ENCODE assay signal across 26 cellular contexts in the genomic region with DNA sequence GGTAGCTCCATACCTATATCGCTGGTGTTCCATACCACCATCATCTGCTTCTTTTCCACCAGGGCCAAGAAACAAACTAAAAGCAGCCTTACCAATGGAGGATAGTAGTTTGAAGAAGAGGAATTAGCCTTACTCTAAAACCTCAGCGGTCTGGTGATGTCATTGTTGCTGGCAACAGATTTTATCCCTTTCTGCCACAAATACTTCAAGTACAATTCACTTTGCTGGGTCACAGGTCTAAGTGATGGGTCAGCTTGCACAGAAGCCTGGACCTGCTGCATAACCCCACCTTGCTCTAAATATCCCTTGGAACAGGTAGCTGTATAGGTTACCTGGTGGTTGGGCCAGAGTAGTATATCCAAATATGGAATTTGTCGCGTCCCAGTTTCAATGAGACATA. TPM values are rescaled to one million over a fixed set of nuclear protein-coding genes. Genes with fewer than 3 reads are reported as not detected.
"Had no signal": no experiment of that assay in that cellular context is flagged by ENCODE, and none has a peak within 500 bp of the region (broad histone marks: within the 10 kb centered on the region; RNA-seq: fewer than 3 reads in every experiment).

No MANE protein-coding gene starts in this region.

- DNase-seq: activated CD4-positive, alpha-beta T cell treated with anti-CD3 and anti-CD28 coated beads, Interleukin-2, amount 50 U/mL, for 1 hour; activated CD4-positive, CD25-positive, alpha-beta regulatory T cell; activated CD8-positive, alpha-beta memory T cell treated with anti-CD3 and anti-CD28 coated beads for 24 hours; activated gamma-delta T cell treated with Interleukin-2 at 50 U/mL for 16 hours; activated naive CD4-positive, alpha-beta T cell treated with anti-CD3 and anti-CD28 coated beads, Interleukin-2, amount 10 ng/mL, durations not matched to agents 7 days and 5 days; activated naive CD8-positive, alpha-beta T cell treated with anti-CD3 and anti-CD28 coated beads for 36 hours; activated T-cell treated with anti-CD3 and anti-CD28 coated beads, Interleukin-2, amount 50 U/mL, for 72 hours; aorta; caudate nucleus; NCI-H1105; NCI-H1436; NCI-H1694 treated with DMSO at 0.1 percent for 48 hours; NCI-H2029 treated with DMSO at 0.1 percent for 48 hours; NCI-H345; NCI-H510A; NCI-H69; NK-92 treated with Interleukin-12 subunit alpha and Interleukin-12 subunit beta, amount 100 ng/mL, for 24 hours; PC-9; SIG-M5; T-helper 17 cell; T-helper 9 cell had no signal

- H3K4me3 Mint-ChIP-seq: activated naive CD4-positive, alpha-beta T cell treated with anti-CD3 and anti-CD28 coated beads, Interleukin-2, amount 10 ng/mL, durations not matched to agents 7 days and 5 days; activated naive CD8-positive, alpha-beta T cell treated with anti-CD3 and anti-CD28 coated beads for 36 hours; T-helper 17 cell had no signal

- H3K27ac Mint-ChIP-seq: activated naive CD4-positive, alpha-beta T cell treated with anti-CD3 and anti-CD28 coated beads, Interleukin-2, amount 10 ng/mL, durations not matched to agents 7 days and 5 days; activated T-cell treated with anti-CD3 and anti-CD28 coated beads, Interleukin-2, amount 50 U/mL, for 72 hours; activated T-helper 2 cell treated with anti-CD3 and anti-CD28 coated beads, Interferon-gamma antibody, Interleukin-2, Interleukin-4, amounts not matched to agents 10 μg/mL and 5 μg/mL and 100 μg/mL, durations not matched to agents 14 hours and 24 hours and 36 hours; T-helper 17 cell had no signal

- ATAC-seq: K562, T-helper 17 cell had no signal

- H3K27me3 Mint-ChIP-seq: activated naive CD4-positive, alpha-beta T cell treated with anti-CD3 and anti-CD28 coated beads, Interleukin-2, amount 10 ng/mL, durations not matched to agents 7 days and 5 days; activated naive CD8-positive, alpha-beta T cell treated with anti-CD3 and anti-CD28 coated beads for 36 hours; T-helper 17 cell had no signal

RNA-seq across cellular contexts. Expression of a gene that starts 53.2 kb away (rescaled TPM):
- total RNA-seq: chondrocyte, LHCN-M2, MCF 10A, PC-9 had no signal
- polyA plus RNA-seq: K562 had no signal
